Comparison of ENCODE assay signal across 8 cellular contexts in the genomic region with DNA sequence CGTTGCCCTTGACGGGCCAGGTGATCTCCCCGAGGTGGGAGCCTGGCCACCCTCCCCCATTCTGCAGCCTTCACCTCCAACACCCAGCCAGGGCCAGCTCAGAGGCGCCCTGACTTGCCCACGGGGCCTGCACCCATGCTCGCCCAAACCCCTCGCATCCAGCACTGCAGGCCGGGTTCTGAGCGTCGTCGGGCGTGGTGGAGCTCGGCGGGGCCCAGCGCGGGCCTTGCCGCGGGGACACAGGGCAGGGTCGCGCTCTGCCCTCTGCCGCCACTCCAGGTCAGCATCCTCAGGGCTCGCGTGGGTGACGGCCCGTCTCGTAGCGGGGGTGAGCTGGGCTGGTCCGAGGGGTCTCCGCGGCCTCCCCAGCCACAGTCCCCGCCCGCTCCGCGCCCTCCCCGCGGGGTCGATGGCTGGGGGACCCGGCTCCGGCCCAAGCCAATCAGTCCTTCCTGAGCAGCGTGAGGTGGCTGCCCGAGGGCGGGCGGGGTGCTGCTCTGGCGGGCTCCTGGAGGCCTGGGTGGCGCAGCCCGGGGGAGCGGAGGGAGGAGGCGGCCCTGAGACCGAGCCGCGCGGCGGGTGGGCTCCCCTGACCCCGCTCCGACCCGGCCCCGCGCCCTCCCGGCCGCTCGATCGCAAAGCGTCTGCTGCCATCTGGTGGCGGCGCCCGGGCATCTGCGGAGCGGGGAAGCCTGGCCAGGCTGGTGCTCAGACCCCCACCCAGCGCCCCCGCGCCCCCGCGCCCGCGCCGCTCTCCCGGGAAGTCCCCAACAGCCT.
A peak's percentile ranks its signal among the peaks of the same experiment; 100 is the strongest.
DNase-seq lines count a peak whose midpoint lies in the region; ATAC-seq, FAIRE-seq and TF ChIP-seq lines count a peak whose summit lies in the region.

No MANE protein-coding gene starts in this region.

- FAIRE-seq in bronchial epithelial cell (lab: Jason Lieb, UNC) = no peak

- peaks cover 3% of the 10 kb centered on the region for H3K9me3 Mint-ChIP-seq in WTC11

- no peak overlapping the region for H3K27ac ChIP-seq in KMS-11

- H3K27me3 Mint-ChIP-seq in WTC11 (ENCODE audit: low read depth) = peaks cover 26% of the 10 kb centered on the region

- DNase-seq in SKM-1 treated with dmso at 0.1 percent for 144 hours (lab: John Stamatoyannopoulos, UW; ENCODE audit: unreplicated experiment) (peak; percentile 15), SKM-1 (lab: John Stamatoyannopoulos, UW; ENCODE audit: unreplicated experiment) (no peak), WTC11 (ENCODE audit: low spot score) (peak; percentile 85), bronchial epithelial cell (ENCODE audit: low read depth) (no peak), left colon (peak in 1 of 2 donors; percentile 66)
- DNase-seq in stimulated activated CD4-positive, alpha-beta T cell treated with anti-CD3 and anti-CD28 coated beads, Interleukin-2, amount 100 ng/mL, for 48 hours = peak; percentile 61 to 71

- peak overlapping the region; percentile 86 for H3K4me2 ChIP-seq in KMS-11

- H3K4me3 Mint-ChIP-seq in WTC11 = peak overlapping the region; percentile 73

- peak overlapping the region; percentile 95 for H2AFZ ChIP-seq in KMS-11 (ENCODE audit: low read depth)

- POLR2A ChIA-PET in WTC11 (lab: Charles Lee) = no interaction called here

- TF ChIP-seq CTCF in KMS-11 (conservative IDR thresholded peaks at IDR 0.05; ENCODE audit: low read depth, low read length) = peak; percentile 75
- peak; percentile 72 for TF ChIP-seq CTCF in WTC11 (IDR thresholded peaks at IDR 0.05)
- TF ChIP-seq CTCF in bronchial epithelial cell (IDR thresholded peaks at IDR 0.05; ENCODE audit: insufficient read depth, low read length, severe bottlenecking) = peak; percentile 71

- H3K36me3 Mint-ChIP-seq in WTC11 = no peaks in the 10 kb centered on the region

- H3K27ac Mint-ChIP-seq in WTC11 = no peak overlapping the region

- ATAC-seq in WTC11 = peak; percentile 81
- ATAC-seq in left colon = peak; percentile 80
- ATAC-seq in HG03039 (IDR thresholded peaks at IDR 0.05; ENCODE audit: unreplicated experiment) = no peak

- peaks cover 2% of the 10 kb centered on the region; the same call in 1 of the 2 replicates for H3K4me1 Mint-ChIP-seq in WTC11

- H3K79me2 ChIP-seq in KMS-11 (ENCODE audit: insufficient read depth, low read depth) = no peaks in the 10 kb centered on the region

- H3K36me3 ChIP-seq in KMS-11 (ENCODE audit: insufficient read depth) (no peaks in the 10 kb centered on the region), bronchial epithelial cell (ENCODE audit: control insufficient read depth, insufficient read depth, low read length) (no peaks in the 10 kb centered on the region)

- peak overlapping the region; percentile 32; the same call in 1 of the 2 replicates for H3K9ac ChIP-seq in KMS-11

- no peaks in the 10 kb centered on the region for H4K20me1 ChIP-seq in KMS-11 (ENCODE audit: insufficient read depth)

- no peaks in the 10 kb centered on the region for H3K27me3 ChIP-seq in KMS-11 (ENCODE audit: insufficient read depth, low read depth)
- no peaks in the 10 kb centered on the region for H3K27me3 ChIP-seq in bronchial epithelial cell (ENCODE audit: control insufficient read depth, insufficient read depth, low read length)

- CTCF ChIA-PET in WTC11 (lab: Charles Lee) = interaction anchor here (0.6 to 7.8 kb wide), 40 partner anchors 10 to 715 kb away, joined by 3 to 141 read pairs (median 8); no protein-coding TSS in a partner anchor

- H3K4me1 ChIP-seq in KMS-11 (ENCODE audit: low read depth, poor library complexity, severe bottlenecking) = no peaks in the 10 kb centered on the region

- no peak overlapping the region for H3K4me3 ChIP-seq in KMS-11 (IDR thresholded peaks at IDR 0.05; ENCODE audit: insufficient read depth, low read depth, low read length)
- H3K4me3 ChIP-seq in bronchial epithelial cell (ENCODE audit: low read depth, low read length) = peak overlapping the region; percentile 35

- intact Hi-C loops in left colon (cut with DNase I, micrococcal nuclease) = loop anchor here (10.0 kb wide), 1 partner anchor 108 kb away; no protein-coding TSS in a partner anchor

TF ChIP-seq in WTC11, 78 proteins besides CTCF, POLR2A, EP300 and RAD21 (continues in another document):
- TF ChIP-seq, protein P1, sequence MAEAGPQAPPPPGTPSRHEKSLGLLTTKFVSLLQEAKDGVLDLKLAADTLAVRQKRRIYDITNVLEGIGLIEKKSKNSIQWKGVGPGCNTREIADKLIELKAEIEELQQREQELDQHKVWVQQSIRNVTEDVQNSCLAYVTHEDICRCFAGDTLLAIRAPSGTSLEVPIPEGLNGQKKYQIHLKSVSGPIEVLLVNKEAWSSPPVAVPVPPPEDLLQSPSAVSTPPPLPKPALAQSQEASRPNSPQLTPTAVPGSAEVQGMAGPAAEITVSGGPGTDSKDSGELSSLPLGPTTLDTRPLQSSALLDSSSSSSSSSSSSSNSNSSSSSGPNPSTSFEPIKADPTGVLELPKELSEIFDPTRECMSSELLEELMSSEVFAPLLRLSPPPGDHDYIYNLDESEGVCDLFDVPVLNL (CRISPR knock-in tag; IDR thresholded peaks at IDR 0.05; ENCODE audit: borderline replicate concordance, low read depth) = peak; percentile 28; the same call in 1 of the 2 replicates
- TF ChIP-seq ZNF425 (CRISPR knock-in tag; conservative IDR thresholded peaks at IDR 0.05) (no peak), ZNF423 (CRISPR knock-in tag; IDR thresholded peaks at IDR 0.05) (peak; percentile 52; the same call in 1 of the 2 replicates), MXD4 (CRISPR knock-in tag; IDR thresholded peaks at IDR 0.05; ENCODE audit: borderline replicate concordance) (no peak), ZNF416 (CRISPR knock-in tag; IDR thresholded peaks at IDR 0.05) (no peak), CREB1 (CRISPR knock-in tag; IDR thresholded peaks at IDR 0.05) (no peak)
- TF ChIP-seq, protein P2, sequence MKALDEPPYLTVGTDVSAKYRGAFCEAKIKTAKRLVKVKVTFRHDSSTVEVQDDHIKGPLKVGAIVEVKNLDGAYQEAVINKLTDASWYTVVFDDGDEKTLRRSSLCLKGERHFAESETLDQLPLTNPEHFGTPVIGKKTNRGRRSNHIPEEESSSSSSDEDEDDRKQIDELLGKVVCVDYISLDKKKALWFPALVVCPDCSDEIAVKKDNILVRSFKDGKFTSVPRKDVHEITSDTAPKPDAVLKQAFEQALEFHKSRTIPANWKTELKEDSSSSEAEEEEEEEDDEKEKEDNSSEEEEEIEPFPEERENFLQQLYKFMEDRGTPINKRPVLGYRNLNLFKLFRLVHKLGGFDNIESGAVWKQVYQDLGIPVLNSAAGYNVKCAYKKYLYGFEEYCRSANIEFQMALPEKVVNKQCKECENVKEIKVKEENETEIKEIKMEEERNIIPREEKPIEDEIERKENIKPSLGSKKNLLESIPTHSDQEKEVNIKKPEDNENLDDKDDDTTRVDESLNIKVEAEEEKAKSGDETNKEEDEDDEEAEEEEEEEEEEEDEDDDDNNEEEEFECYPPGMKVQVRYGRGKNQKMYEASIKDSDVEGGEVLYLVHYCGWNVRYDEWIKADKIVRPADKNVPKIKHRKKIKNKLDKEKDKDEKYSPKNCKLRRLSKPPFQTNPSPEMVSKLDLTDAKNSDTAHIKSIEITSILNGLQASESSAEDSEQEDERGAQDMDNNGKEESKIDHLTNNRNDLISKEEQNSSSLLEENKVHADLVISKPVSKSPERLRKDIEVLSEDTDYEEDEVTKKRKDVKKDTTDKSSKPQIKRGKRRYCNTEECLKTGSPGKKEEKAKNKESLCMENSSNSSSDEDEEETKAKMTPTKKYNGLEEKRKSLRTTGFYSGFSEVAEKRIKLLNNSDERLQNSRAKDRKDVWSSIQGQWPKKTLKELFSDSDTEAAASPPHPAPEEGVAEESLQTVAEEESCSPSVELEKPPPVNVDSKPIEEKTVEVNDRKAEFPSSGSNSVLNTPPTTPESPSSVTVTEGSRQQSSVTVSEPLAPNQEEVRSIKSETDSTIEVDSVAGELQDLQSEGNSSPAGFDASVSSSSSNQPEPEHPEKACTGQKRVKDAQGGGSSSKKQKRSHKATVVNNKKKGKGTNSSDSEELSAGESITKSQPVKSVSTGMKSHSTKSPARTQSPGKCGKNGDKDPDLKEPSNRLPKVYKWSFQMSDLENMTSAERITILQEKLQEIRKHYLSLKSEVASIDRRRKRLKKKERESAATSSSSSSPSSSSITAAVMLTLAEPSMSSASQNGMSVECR (CRISPR knock-in tag; IDR thresholded peaks at IDR 0.05; ENCODE audit: borderline replicate concordance) = no peak

Comparison
In these comparisons a context has a peak if more than half of its experiments do, and no peak if none do; other contexts are left out.
1. DNase-seq: peak in SKM-1 treated with dmso at 0.1 percent for 144 hours (single experiment), WTC11 (single experiment) and stimulated activated CD4-positive, alpha-beta T cell treated with anti-CD3 and anti-CD28 coated beads, Interleukin-2, amount 100 ng/mL, for 48 hours (2 of 2); none in SKM-1 (single experiment) and bronchial epithelial cell (single experiment).
2. Peak in every context shown above with its lines, with median percentiles within 50 percentile points of each other: CTCF ChIP-seq.